ENCODE assay signal across 1 cellular context in genomic region chr2:218418717-218419458, GRCh38.
TF ChIP-seq lines count a peak whose summit lies in the region.

Gene VIL1, plus strand, starts transcription at chr2:218419123. Its CDS starts 4,656 bp downstream, at chr2:218423779.

TF ChIP-seq in HepG2, 621 proteins besides CTCF, POLR2A, EP300 and RAD21 (continues in another document):
- TF ChIP-seq ZNF784 (CRISPR knock-in tag; IDR thresholded peaks at IDR 0.05; ENCODE audit: borderline replicate concordance) (peak; percentile 49; the same call in 1 of the 2 replicates), KLF12 (CRISPR knock-in tag; IDR thresholded peaks at IDR 0.05; ENCODE audit: borderline replicate concordance) (0 out of 2 replicates have a peak, but pooled peaks have one; percentile 22), MEIS1 (CRISPR knock-in tag; IDR thresholded peaks at IDR 0.05; ENCODE audit: borderline replicate concordance) (peak; percentile 78; the same call in 1 of the 2 replicates), SRSF1 (optimal IDR thresholded peaks at IDR 0.05; ENCODE audit: low read depth, low read length) (no peak), RARG (CRISPR knock-in tag; IDR thresholded peaks at IDR 0.05; ENCODE audit: low read depth) (no peak), TOPORS (CRISPR knock-in tag; IDR thresholded peaks at IDR 0.05) (no peak), ZNF790 (CRISPR knock-in tag; IDR thresholded peaks at IDR 0.05; ENCODE audit: borderline replicate concordance) (0 out of 2 replicates have a peak, but pooled peaks have one; percentile 68), ZBTB21 (CRISPR knock-in tag; IDR thresholded peaks at IDR 0.05) (peak; percentile 21; the same call in 1 of the 2 replicates), ZNF558 (CRISPR knock-in tag; IDR thresholded peaks at IDR 0.05; ENCODE audit: borderline replicate concordance) (peak; percentile 40; the same call in 1 of the 2 replicates), PHF5A (CRISPR knock-in tag; IDR thresholded peaks at IDR 0.05; ENCODE audit: low read depth, unreplicated experiment) (no peak), NFKBIZ (CRISPR knock-in tag; IDR thresholded peaks at IDR 0.05) (peak; percentile 25; the same call in 1 of the 2 replicates), SRF (IDR thresholded peaks at IDR 0.05; ENCODE audit: low read depth, low read length) (peak; percentile 100), ARID4A (CRISPR knock-in tag; IDR thresholded peaks at IDR 0.05; ENCODE audit: borderline replicate concordance) (peak; percentile 85), HMGXB4 (CRISPR knock-in tag; IDR thresholded peaks at IDR 0.05; ENCODE audit: borderline replicate concordance in 1 of 2, low read depth in 1 of 2) (peak; percentile 39 to 78; a peak in 2 of 4 replicates), STAT5B (CRISPR knock-in tag; IDR thresholded peaks at IDR 0.05) (peak; percentile 45; the same call in 1 of the 2 replicates), ZNF547 (CRISPR knock-in tag; IDR thresholded peaks at IDR 0.05) (peak; percentile 76), ZNF501 (CRISPR knock-in tag; IDR thresholded peaks at IDR 0.05) (peak; percentile 37; the same call in 1 of the 2 replicates), HMG20B (CRISPR knock-in tag; conservative IDR thresholded peaks at IDR 0.05) (0 out of 2 replicates have a peak, but pooled peaks have one; percentile 23), FOXP4 (CRISPR knock-in tag; IDR thresholded peaks at IDR 0.05) (peak; percentile 80), HNRNPLL (IDR thresholded peaks at IDR 0.05; ENCODE audit: low read depth, low read length, poor library complexity, severe bottlenecking) (no peak), BRD4 (CRISPR knock-in tag; IDR thresholded peaks at IDR 0.05) (peak; percentile 24), RNF2 (conservative IDR thresholded peaks at IDR 0.05; ENCODE audit: low read depth) (no peak), CBX1 (IDR thresholded peaks at IDR 0.05; ENCODE audit: low read depth) (peak; percentile 76), ZNF441 (CRISPR knock-in tag; IDR thresholded peaks at IDR 0.05; ENCODE audit: borderline replicate concordance) (peak; percentile 79; the same call in 1 of the 2 replicates), ZNF549 (CRISPR knock-in tag; IDR thresholded peaks at IDR 0.05) (no peak), ZNF281 (CRISPR knock-in tag; IDR thresholded peaks at IDR 0.05; ENCODE audit: borderline replicate concordance) (peak; percentile 93), BORCS8-MEF2B (CRISPR knock-in tag; IDR thresholded peaks at IDR 0.05) (peak; percentile 65; the same call in 1 of the 2 replicates), ZFP36L1 (CRISPR knock-in tag; IDR thresholded peaks at IDR 0.05) (peak; percentile 82; the same call in 1 of the 2 replicates), ZNF274 (CRISPR knock-in tag; IDR thresholded peaks at IDR 0.05) (peak; percentile 26; the same call in 1 of the 2 replicates), PHF21A (CRISPR knock-in tag; IDR thresholded peaks at IDR 0.05) (peak; percentile 92), TBX2 (CRISPR knock-in tag; IDR thresholded peaks at IDR 0.05; ENCODE audit: borderline replicate concordance) (peak; percentile 77), ZNF709 (CRISPR knock-in tag; IDR thresholded peaks at IDR 0.05) (peak; percentile 85; the same call in 1 of the 2 replicates), PLRG1 (conservative IDR thresholded peaks at IDR 0.05) (no peak), HNF1A (IDR thresholded peaks at IDR 0.05; ENCODE audit: low read depth) (peak; percentile 38; the same call in 1 of the 2 replicates), HNF1A (CRISPR knock-in tag; IDR thresholded peaks at IDR 0.05; ENCODE audit: borderline replicate concordance) (peak; percentile 63; the same call in 1 of the 2 replicates), HINFP (CRISPR knock-in tag; IDR thresholded peaks at IDR 0.05; ENCODE audit: low read depth) (no peak), SPEN (CRISPR knock-in tag; IDR thresholded peaks at IDR 0.05; ENCODE audit: low read depth) (peak; percentile 72; the same call in 1 of the 2 replicates), MBD4 (IDR thresholded peaks at IDR 0.05; ENCODE audit: borderline replicate concordance, low read length) (no peak), MED1 (CRISPR knock-in tag; IDR thresholded peaks at IDR 0.05) (peak; percentile 80), MTA1 (CRISPR knock-in tag; IDR thresholded peaks at IDR 0.05; ENCODE audit: borderline replicate concordance) (peak; percentile 87; the same call in 1 of the 2 replicates), SP140L (CRISPR knock-in tag; IDR thresholded peaks at IDR 0.05; ENCODE audit: borderline replicate concordance) (peak; percentile 84; the same call in 1 of the 2 replicates), ZNF598 (CRISPR knock-in tag; IDR thresholded peaks at IDR 0.05; ENCODE audit: borderline replicate concordance) (peak; percentile 74; the same call in 1 of the 2 replicates), ZNF430 (CRISPR knock-in tag; IDR thresholded peaks at IDR 0.05) (peak; percentile 79; the same call in 1 of the 2 replicates), PHF8 (CRISPR knock-in tag; IDR thresholded peaks at IDR 0.05) (peak; percentile 86), MED8 (CRISPR knock-in tag; IDR thresholded peaks at IDR 0.05; ENCODE audit: insufficient replicate concordance) (peak; percentile 89), REL (CRISPR knock-in tag; conservative IDR thresholded peaks at IDR 0.05) (no peak), SIX4 (CRISPR knock-in tag; IDR thresholded peaks at IDR 0.05) (peak; percentile 40; the same call in 1 of the 2 replicates), SP4 (CRISPR knock-in tag; IDR thresholded peaks at IDR 0.05) (peak; percentile 73; the same call in 1 of the 2 replicates), CENPX (CRISPR knock-in tag; IDR thresholded peaks at IDR 0.05) (no peak)
